8 cellular contexts compared by ENCODE assay signal in the genomic region with DNA sequence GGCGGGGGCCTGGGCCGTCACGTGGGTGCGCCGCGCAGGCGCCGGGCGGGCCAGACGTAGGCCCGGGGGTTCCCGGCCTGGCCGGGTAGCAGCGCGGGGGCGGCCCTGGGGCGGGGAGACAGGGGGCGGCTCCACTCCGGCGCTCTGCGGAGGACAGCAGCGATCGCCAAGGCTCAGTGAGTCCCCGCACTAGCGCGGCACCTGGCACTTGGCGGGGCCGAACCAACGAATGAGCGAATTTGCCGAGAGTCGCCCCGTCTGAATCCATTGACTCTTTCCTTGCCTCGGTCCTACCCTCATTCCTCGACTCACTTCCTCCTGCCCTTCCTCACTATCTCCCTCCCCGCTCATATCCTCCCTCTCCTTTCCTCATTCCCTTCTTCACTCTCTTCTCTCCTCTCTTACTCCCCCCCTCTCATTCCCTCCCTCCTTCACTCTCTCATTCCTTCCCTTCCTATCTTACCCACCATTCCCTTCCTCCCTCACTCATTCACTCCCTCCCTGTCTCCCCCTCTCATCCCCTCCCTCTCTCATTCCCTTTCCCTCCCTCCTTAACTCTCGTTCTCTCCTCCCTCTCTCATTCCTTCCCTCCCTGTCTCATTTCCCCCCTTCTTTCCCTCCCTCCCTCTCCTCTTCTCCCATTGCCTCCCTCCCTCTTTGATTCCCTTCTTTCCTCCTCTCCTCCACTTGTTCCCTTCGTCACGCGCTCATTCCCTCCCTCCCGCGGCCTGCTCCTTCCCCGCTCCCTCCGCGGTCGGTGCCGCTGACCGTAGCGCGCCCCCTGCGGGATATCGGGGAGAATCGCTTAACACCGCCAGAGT. TPM values are rescaled to one million over a fixed set of nuclear protein-coding genes. Genes with fewer than 3 reads are reported as not detected.
DNase-seq lines count a peak whose midpoint lies in the region; ATAC-seq and TF ChIP-seq lines count a peak whose summit lies in the region.

No MANE protein-coding gene starts in this region.

- H3K9ac ChIP-seq in liver (ENCODE audit: low read depth in 1 of 2, low read length in 2 of 2), result peak overlapping the region; percentile 82 to 85

- peak; percentile 81 for TF ChIP-seq CTCF in liver (IDR thresholded peaks at IDR 0.05; ENCODE audit: low read depth, low read length, missing input control)

- TF ChIP-seq RAD21 in liver (IDR thresholded peaks at IDR 0.05), result peak; percentile 78 to 83

- H3K4me1 ChIP-seq in liver (ENCODE audit: control insufficient read depth in 4 of 4, insufficient read depth in 4 of 4, low read length in 3 of 4), result peaks cover 2 to 20% (median 11%) of the 10 kb centered on the region in 4 donors

- WGBS in liver, result 2% methylated on average over 54 of the region's 54 CpGs

- peak; percentile 58 for ATAC-seq in HG03457 (IDR thresholded peaks at IDR 0.05; ENCODE audit: unreplicated experiment)

- DNase-seq in C1 segment of cervical spinal cord (lab: John Stamatoyannopoulos, UW) (peak; percentile 63 to 97 (median 87)), GM19240 (ENCODE audit: insufficient read length, low spot score) (peak; percentile 97), NCI-H748 (lab: John Stamatoyannopoulos, UW; ENCODE audit: unreplicated experiment) (peak; percentile 88), dermis blood vessel endothelial cell (peak; percentile 95)
- DNase-seq in activated CD4-positive, alpha-beta T cell treated with anti-CD3 and anti-CD28 coated beads, Interleukin-2, amount 50 U/mL, for 48 hours, result peak; percentile 90 to 92
- DNase-seq in stimulated activated CD4-positive, alpha-beta T cell treated with anti-CD3 and anti-CD28 coated beads, Interleukin-4, amount 100 ng/mL, for 1 hour, result peak; percentile 94

- peak overlapping the region; percentile 94 to 97 for H3K27ac ChIP-seq in liver (ENCODE audit: low read depth in 1 of 2, low read length in 2 of 2)

- H3K4me3 ChIP-seq in liver (ENCODE audit: low read depth in 1 of 3, low read length in 3 of 3), result peak overlapping the region; percentile 78 to 95 (median 81)

- no peaks in the 10 kb centered on the region for H3K27me3 ChIP-seq in liver (ENCODE audit: control insufficient read depth in 4 of 4, insufficient read depth in 4 of 4, low read length in 3 of 4)

- H3K9me3 ChIP-seq in liver (ENCODE audit: control insufficient read depth in 4 of 4, low read length in 3 of 4), result no peaks in the 10 kb centered on the region

- peaks cover 0 to 2% (median 0%) of the 10 kb centered on the region in 4 donors for H3K36me3 ChIP-seq in liver (ENCODE audit: control insufficient read depth in 4 of 4, insufficient read depth in 3 of 4, low read depth in 1 of 4, low read length in 3 of 4)

TF ChIP-seq in liver, 16 proteins besides CTCF, POLR2A, EP300 and RAD21:
- TF ChIP-seq HNF4A (conservative IDR thresholded peaks at IDR 0.05) (no peak), EGR1 (IDR thresholded peaks at IDR 0.05; ENCODE audit: low read depth in 2 of 2) (peak; percentile 75 to 94), JUND (IDR thresholded peaks at IDR 0.05) (no peak), NR2F2 (IDR thresholded peaks at IDR 0.05) (no peak)

RNA-seq across cellular contexts. Expression of a gene that starts 0.5 kb away (rescaled TPM):
- 19.5 and 28.1 TPM in 2 replicates for total RNA-seq in dermis blood vessel endothelial cell
- 10 to 100 TPM; 11.3 to 20.3 TPM for total RNA-seq in liver
- polyA plus RNA-seq in liver, result 1 to 10 TPM; 2.0 to 6.1 TPM

RNA-seq across cellular contexts. Expression of a gene that starts 11.3 kb away (rescaled TPM):
- total RNA-seq in dermis blood vessel endothelial cell, result 33.0 and 37.8 TPM in 2 replicates
- total RNA-seq in liver, result 10 to 100 TPM; 19.4 to 28.0 TPM
- polyA plus RNA-seq in liver, result 10 to 100 TPM in 1 of 2 donors, 1 to 10 TPM in 1; 9.7 to 12.9 TPM

RNA-seq across cellular contexts. Expression of a gene that starts 58.4 kb away (rescaled TPM):
- total RNA-seq in dermis blood vessel endothelial cell, result 9.7 and 12.0 TPM in 2 replicates
- 1 to 10 TPM; 1.7 to 2.0 TPM for total RNA-seq in liver
- polyA plus RNA-seq in liver, result 1 to 10 TPM in 1 of 2 donors, under 1 TPM in 1; 0.15 to 1.7 TPM

Comparison
In these comparisons a context has a peak if more than half of its experiments do, and no peak if none do; other contexts are left out.
1. Peak in every context shown above with its lines: DNase-seq, ATAC-seq, H3K4me3 ChIP-seq and H3K27ac ChIP-seq.